17 cellular contexts compared by ENCODE assay signal in genomic region chr4:38572798-38573197, GRCh38.
DNase-seq lines count a peak whose midpoint lies in the region; ATAC-seq, FAIRE-seq and TF ChIP-seq lines count a peak whose summit lies in the region.
"Had no signal": no experiment of that assay in that cellular context is flagged by ENCODE, and none has a peak within 500 bp of the region (broad histone marks: within the 10 kb centered on the region; RNA-seq: fewer than 3 reads in every experiment).

No MANE protein-coding gene starts in this region.

- H3K4me1 Mint-ChIP-seq in T-cell: peaks cover 0 to 19% (median 4%) of the 10 kb centered on the region in 3 donors

- no peak for TF ChIP-seq POLR2A in K562 (conservative IDR thresholded peaks at IDR 0.05)

- peaks cover 0 to 2% of the 10 kb centered on the region in 2 donors for H3K27me3 Mint-ChIP-seq in T-cell

- no peaks in the 10 kb centered on the region for H3F3A ChIP-seq in PC-3 (ENCODE audit: low read length, unreplicated experiment)

- H3K9me3 ChIP-seq in K562 (replicated peaks; ENCODE audit: control insufficient read depth, insufficient read depth, low read depth, low read length): no peaks in the 10 kb centered on the region
- H3K9me3 ChIP-seq in PC-3 (ENCODE audit: low read length): no peaks in the 10 kb centered on the region

- POLR2A ChIA-PET in K562 (lab: Yijun Ruan, JAX) (interaction anchor here (0.5 kb wide), 1 partner anchor 63 kb away, joined by 4 read pairs; no protein-coding TSS in a partner anchor), PC-3 (lab: Charles Lee; ENCODE audit: unreplicated experiment) (no interaction called here), T-cell (lab: Charles Lee) (no interaction called here)

- no peak overlapping the region for H3K4me3 Mint-ChIP-seq in T-cell
- H3K4me3 Mint-ChIP-seq: CD14-positive monocyte; CD8-positive, alpha-beta T cell had no signal

- no peaks in the 10 kb centered on the region for H3K27me3 ChIP-seq in K562 (ENCODE audit: control insufficient read depth in 2 of 2, insufficient read depth in 2 of 2, low read length in 2 of 2)
- no peaks in the 10 kb centered on the region for H3K27me3 ChIP-seq in PC-3 (ENCODE audit: low read length)
- no peaks in the 10 kb centered on the region for H3K27me3 ChIP-seq in H7 (ENCODE audit: control insufficient read depth, insufficient read depth, low read length)

- no peak overlapping the region for H2AFZ ChIP-seq in K562 (ENCODE audit: low read depth, low read length)
- H2AFZ ChIP-seq in PC-3 (ENCODE audit: low read length): no peak overlapping the region

- no peaks in the 10 kb centered on the region for H3K9me1 ChIP-seq in K562 (ENCODE audit: control insufficient read depth, insufficient read depth, low read length)

- TF ChIP-seq EP300 in K562 (IDR thresholded peaks at IDR 0.05; ENCODE audit: low read length): no peak

- H3K4me2 ChIP-seq in K562 (ENCODE audit: insufficient read depth, low read length) (no peak overlapping the region), PC-3 (ENCODE audit: low read length) (no peak overlapping the region)

- DNase-seq in K562 (ENCODE audit: extremely low read depth in 1 of 4, low spot score in 3 of 4) (no peak), fibroblast of gingiva (ENCODE audit: low read depth) (peak; percentile 28), kidney tubule cell (ENCODE audit: low spot score) (peak; percentile 10), PC-3 (no peak), T-cell (no peak), H7 (no peak)
- DNase-seq: CD8-positive, alpha-beta T cell; COR-L47; DND-41; GDM1; IMR-90 had no signal

- H3K27ac ChIP-seq in K562 (ENCODE audit: extremely low read depth, low read depth, low read length) (no peak overlapping the region), PC-3 (ENCODE audit: low read length) (no peak overlapping the region)

- intact Hi-C loops in K562 (cut with micrococcal nuclease) (no loop called here), PC-3 (cut with micrococcal nuclease) (no loop called here)

- no peaks in the 10 kb centered on the region for H3K9me2 ChIP-seq in PC-3 (replicated peaks; ENCODE audit: low read length)

- no peak for TF ChIP-seq RAD21 in K562 (CRISPR knock-in tag; conservative IDR thresholded peaks at IDR 0.05 in 1 of 2, IDR thresholded peaks at IDR 0.05 in 1 of 2)

- H3K36me3 Mint-ChIP-seq in T-cell: no peaks in the 10 kb centered on the region
- H3K36me3 Mint-ChIP-seq: CD14-positive monocyte; CD8-positive, alpha-beta T cell had no signal

- no peak overlapping the region for H3K9ac ChIP-seq in K562 (ENCODE audit: insufficient read depth in 1 of 2, low read depth in 2 of 2, low read length in 2 of 2)
- H3K9ac ChIP-seq in PC-3 (ENCODE audit: low read length): no peak overlapping the region

- H3K79me2 ChIP-seq in K562 (ENCODE audit: control insufficient read depth, insufficient read depth, low read length): no peaks in the 10 kb centered on the region
- H3K79me2 ChIP-seq in PC-3 (ENCODE audit: low read length): no peaks in the 10 kb centered on the region

- BruUV-seq in K562 (replicated peaks; lab: Mats Ljungman, UMichigan) (no TSS peak), PC-3 (replicated peaks; lab: Mats Ljungman, UMichigan) (no TSS peak)

- no peak overlapping the region for H3K27ac Mint-ChIP-seq in T-cell
- H3K27ac Mint-ChIP-seq: CD8-positive, alpha-beta T cell had no signal

- H4K20me1 ChIP-seq in K562 (replicated peaks; ENCODE audit: control insufficient read depth, insufficient read depth, low read length): no peaks in the 10 kb centered on the region
- H4K20me1 ChIP-seq in PC-3 (ENCODE audit: low read length): no peaks in the 10 kb centered on the region

- CTCF ChIA-PET in K562 (lab: Yijun Ruan, JAX; ENCODE audit: low intra/inter-chr PET ratio): no interaction called here
- CTCF ChIA-PET in PC-3 (lab: Charles Lee): no interaction called here
- CTCF ChIA-PET in T-cell (lab: Charles Lee): no interaction called here

- no peak for TF ChIP-seq CTCF in K562 (IDR thresholded peaks at IDR 0.05 in 2 of 3, conservative IDR thresholded peaks at IDR 0.05 in 1 of 3; ENCODE audit: insufficient read depth in 2 of 3, low read depth in 1 of 3, low read length in 3 of 3)
- TF ChIP-seq CTCF in PC-3 (conservative IDR thresholded peaks at IDR 0.05; ENCODE audit: low read depth, low read length): no peak

- H3K4me3 ChIP-seq in K562 (no peak overlapping the region), PC-3 (ENCODE audit: low read length) (no peak overlapping the region), H7 (ENCODE audit: insufficient read depth, low read depth, low read length) (no peak overlapping the region)

- in situ Hi-C loops in K562 (cut with MboI): no loop called here

- H3K36me3 ChIP-seq in K562 (ENCODE audit: control insufficient read depth, insufficient read depth, low read length): no peaks in the 10 kb centered on the region
- no peaks in the 10 kb centered on the region for H3K36me3 ChIP-seq in PC-3 (ENCODE audit: low read depth, low read length)
- H3K36me3 ChIP-seq in H7 (replicated peaks; ENCODE audit: control insufficient read depth, insufficient read depth, low read length): no peaks in the 10 kb centered on the region

- H3K4me1 ChIP-seq in K562 (replicated peaks in 1 of 2; ENCODE audit: control insufficient read depth in 2 of 2, insufficient read depth in 2 of 2, low read length in 2 of 2): no peaks in the 10 kb centered on the region; a peak in 1 of 5 replicates
- peaks cover 3% of the 10 kb centered on the region for H3K4me1 ChIP-seq in PC-3 (ENCODE audit: insufficient read depth, low read length)

- no peaks in the 10 kb centered on the region for H3K9me3 Mint-ChIP-seq in T-cell
- H3K9me3 Mint-ChIP-seq: CD8-positive, alpha-beta T cell had no signal

- ATAC-seq in K562 (no peak), PC-3 (no peak), T-cell (replicated peaks in 1 of 4) (no peak), HG03571 (IDR thresholded peaks at IDR 0.05; ENCODE audit: unreplicated experiment) (no peak)
- ATAC-seq: CD8-positive, alpha-beta T cell; HCT116 had no signal

- peak; percentile 40 for FAIRE-seq in K562 (lab: Jason Lieb, UNC)
- FAIRE-seq: A204.1, GM12892, GM19239 had no signal

TF ChIP-seq in K562, 482 proteins besides CTCF, POLR2A, EP300 and RAD21:
- TF ChIP-seq SAFB (IDR thresholded peaks at IDR 0.05; ENCODE audit: borderline replicate concordance, low read depth, low read length): no peak

Comparison
In these comparisons a context has a peak if more than half of its experiments do, and no peak if none do; other contexts are left out.
1. DNase-seq: peak in fibroblast of gingiva (single experiment) and kidney tubule cell (single experiment); none in K562 (0 of 4), PC-3 (single experiment), T-cell (0 of 34) and H7 (single experiment).